Comparison of ENCODE assay signal across 1 cellular context in the genomic region with DNA sequence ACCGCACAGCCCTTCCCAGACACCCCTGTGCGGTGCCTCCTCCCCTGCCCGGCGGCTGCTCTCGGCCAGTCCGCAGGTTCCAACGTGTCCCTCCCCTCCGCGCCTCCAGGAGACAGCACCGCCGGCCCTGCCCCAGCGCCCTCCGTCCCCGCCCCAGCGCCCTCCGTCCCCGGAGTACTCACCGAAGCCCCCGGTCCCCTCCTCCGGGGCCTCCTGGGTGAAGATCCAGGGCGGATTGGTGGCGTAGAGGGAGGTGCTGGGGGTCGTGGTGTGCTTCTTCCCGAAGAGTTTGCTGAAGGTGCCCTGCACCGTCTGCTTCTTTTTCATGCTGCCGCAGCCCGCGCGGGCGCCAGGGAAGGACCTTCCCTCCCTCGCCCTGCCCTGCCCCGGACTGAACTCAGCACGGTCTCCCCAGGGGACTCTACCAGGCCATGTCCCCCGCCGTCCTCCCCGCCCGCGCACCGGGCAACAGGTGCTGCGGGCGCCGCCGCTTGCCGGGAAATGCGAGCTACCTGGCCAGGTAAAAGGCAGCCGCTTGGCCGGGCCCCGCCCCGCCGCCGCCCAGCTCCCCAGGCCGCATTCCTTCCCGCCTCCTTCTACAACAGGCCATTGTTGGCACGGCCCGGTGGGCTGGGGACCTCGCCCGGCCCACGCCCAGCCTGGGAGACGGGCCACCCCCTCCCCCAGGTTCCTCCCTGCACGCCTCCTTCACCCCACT.
TF ChIP-seq lines count a peak whose summit lies in the region.

A gene with protein sequence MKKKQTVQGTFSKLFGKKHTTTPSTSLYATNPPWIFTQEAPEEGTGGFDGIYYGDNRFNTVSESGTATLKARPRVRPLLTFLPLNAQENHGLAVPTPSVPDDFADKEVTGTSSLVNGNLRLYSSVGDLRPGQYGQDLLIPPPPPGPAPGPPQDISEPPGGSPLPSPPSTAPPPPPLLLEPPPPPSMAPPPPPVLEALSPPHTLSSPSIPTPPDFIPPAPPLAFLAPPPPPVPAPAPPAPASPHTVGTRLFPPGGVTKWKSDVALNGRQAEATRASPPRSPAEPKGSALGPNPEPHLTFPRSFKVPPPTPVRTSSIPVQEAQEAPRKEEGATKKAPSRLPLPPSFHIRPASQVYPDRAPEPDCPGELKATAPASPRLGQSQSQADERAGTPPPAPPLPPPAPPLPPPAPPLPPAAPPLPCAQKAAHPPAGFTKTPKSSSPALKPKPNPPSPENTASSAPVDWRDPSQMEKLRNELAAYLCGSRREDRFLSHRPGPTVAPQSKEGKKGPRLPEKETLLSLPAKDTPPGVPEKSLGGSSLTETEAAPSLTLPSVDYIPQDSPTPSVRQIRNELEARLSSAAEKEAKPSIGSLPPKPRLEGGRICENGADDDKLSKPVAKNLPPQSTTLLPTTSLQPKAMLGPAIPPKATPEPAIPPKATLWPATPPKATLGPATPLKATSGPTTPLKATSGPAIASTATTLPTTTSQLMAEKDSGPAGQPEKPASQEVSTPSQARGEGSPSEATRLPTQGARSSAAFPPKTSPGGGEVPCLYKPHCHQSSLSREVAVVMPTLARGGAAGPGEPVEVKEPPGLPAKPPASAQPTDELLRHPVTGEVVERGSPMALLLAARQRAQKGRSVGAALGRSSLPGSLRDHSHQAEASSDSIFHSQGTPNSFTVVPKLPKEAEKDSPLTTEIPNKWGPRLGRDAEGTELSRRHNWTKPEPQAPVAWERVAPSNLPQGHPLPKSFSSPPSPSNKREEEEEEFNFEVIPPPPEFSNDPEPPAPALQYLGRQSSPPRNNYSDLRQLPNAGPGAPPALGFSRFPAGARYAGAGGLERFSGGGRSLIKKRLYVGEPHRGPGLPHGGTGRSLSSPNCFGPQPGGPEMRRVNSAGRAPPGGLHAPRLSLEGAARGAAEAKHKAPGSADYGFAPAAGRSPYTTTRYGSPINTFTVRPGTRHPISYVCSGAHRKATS (minus strand): TSS at position 503 of the 718 bp plus-strand sequence. CDS start 176 bp downstream, at position 327.

TF ChIP-seq in A549, 52 proteins besides CTCF, POLR2A, EP300 and RAD21 (continued from another document):
- TF ChIP-seq CEBPB (IDR thresholded peaks at IDR 0.05) (no peak), POLR2AphosphoS2 (conservative IDR thresholded peaks at IDR 0.05; ENCODE audit: low read length) (no peak), PBX3 (IDR thresholded peaks at IDR 0.05) (no peak), RNF2 (IDR thresholded peaks at IDR 0.05; ENCODE audit: borderline replicate concordance, low read depth) (no peak), MAZ (IDR thresholded peaks at IDR 0.05; ENCODE audit: borderline replicate concordance, low read depth, low read length) (no peak), TP53 (CRISPR knock-in tag; IDR thresholded peaks at IDR 0.05) (no peak), FOSB (CRISPR knock-in tag; IDR thresholded peaks at IDR 0.05) (no peak), KDM1A (IDR thresholded peaks at IDR 0.05; ENCODE audit: low read depth) (no peak), HOXA7 (CRISPR knock-in tag; IDR thresholded peaks at IDR 0.05) (no peak)
